1 cellular context compared by ENCODE assay signal in the genomic region with DNA sequence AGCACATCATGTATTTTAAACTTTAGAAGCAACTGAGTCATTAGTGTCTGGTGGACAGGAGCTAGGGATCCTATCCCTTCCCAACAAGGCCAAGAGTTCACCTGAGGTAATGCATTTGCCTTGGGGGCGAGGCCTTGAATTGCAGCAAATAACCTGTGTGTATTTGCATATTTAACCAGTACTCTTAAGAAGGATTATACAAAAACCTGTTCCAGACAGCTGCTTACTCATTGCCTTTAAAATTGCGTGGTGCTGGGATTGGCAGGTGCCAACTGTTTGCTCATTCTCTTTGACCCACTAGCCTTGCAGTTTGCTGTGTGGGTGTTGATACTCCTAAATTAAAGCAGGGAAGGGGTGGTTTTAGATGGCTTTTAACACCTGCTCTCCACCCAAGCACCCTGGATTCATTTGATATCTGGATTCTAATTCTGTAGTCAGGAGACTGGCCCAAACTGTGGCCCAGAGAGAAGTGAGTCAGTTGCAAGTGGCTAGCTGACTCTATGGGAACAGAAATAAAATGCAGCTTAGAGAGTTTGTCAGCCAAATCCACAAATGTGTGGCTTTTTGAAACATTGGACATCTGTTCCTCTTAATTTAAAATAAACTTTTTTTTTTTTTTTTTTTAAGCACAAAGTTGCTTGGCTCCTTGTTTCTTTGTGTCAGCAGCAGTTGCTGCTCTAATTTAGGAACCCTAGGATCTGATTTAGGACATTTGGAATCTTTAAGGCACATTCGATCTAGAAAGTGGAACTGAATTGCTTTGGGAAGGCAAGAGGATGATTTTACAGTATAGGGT.
TF ChIP-seq lines count a peak whose summit lies in the region.

No MANE protein-coding gene starts in this region.

TF ChIP-seq in HepG2, 621 proteins besides CTCF, POLR2A, EP300 and RAD21 (continued from another document and continues in another):
- TF ChIP-seq SKIL (CRISPR knock-in tag; IDR thresholded peaks at IDR 0.05; ENCODE audit: borderline replicate concordance), result no peak
- TF ChIP-seq YEATS4 (CRISPR knock-in tag; IDR thresholded peaks at IDR 0.05; ENCODE audit: borderline replicate concordance), result no peak
- TF ChIP-seq ZNF883 (CRISPR knock-in tag; IDR thresholded peaks at IDR 0.05; ENCODE audit: not compliant biosample characterization), result no peak
- TF ChIP-seq ZSCAN22 (CRISPR knock-in tag; IDR thresholded peaks at IDR 0.05), result no peak
- TF ChIP-seq FOXO1 (CRISPR knock-in tag; IDR thresholded peaks at IDR 0.05), result no peak
- TF ChIP-seq ZNF12 (CRISPR knock-in tag; IDR thresholded peaks at IDR 0.05), result no peak
- TF ChIP-seq ZNF788 (CRISPR knock-in tag; IDR thresholded peaks at IDR 0.05; ENCODE audit: borderline replicate concordance), result 0 out of 2 replicates have a peak, but pooled peaks have one; percentile 47
- TF ChIP-seq ELF4 (CRISPR knock-in tag; IDR thresholded peaks at IDR 0.05; ENCODE audit: borderline replicate concordance), result no peak; the same call in none of the 2 replicates
- TF ChIP-seq ZNF225 (CRISPR knock-in tag; IDR thresholded peaks at IDR 0.05), result no peak
- TF ChIP-seq, protein P1, sequence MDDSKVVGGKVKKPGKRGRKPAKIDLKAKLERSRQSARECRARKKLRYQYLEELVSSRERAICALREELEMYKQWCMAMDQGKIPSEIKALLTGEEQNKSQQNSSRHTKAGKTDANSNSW (CRISPR knock-in tag; IDR thresholded peaks at IDR 0.05; ENCODE audit: borderline replicate concordance), result no peak
- no peak for TF ChIP-seq DDIT3 (CRISPR knock-in tag; IDR thresholded peaks at IDR 0.05)
- peak; percentile 56 for TF ChIP-seq RBFOX2 (IDR thresholded peaks at IDR 0.05; ENCODE audit: low read depth, low read length)
- peak; percentile 33; the same call in 1 of the 2 replicates for TF ChIP-seq BHLHE40 (IDR thresholded peaks at IDR 0.05; ENCODE audit: low read length)
- no peak for TF ChIP-seq SRSF1 (optimal IDR thresholded peaks at IDR 0.05; ENCODE audit: low read depth, low read length)
- no peak for TF ChIP-seq SUZ12 (IDR thresholded peaks at IDR 0.05; ENCODE audit: low read depth, low read length)
- TF ChIP-seq JDP2 (CRISPR knock-in tag; IDR thresholded peaks at IDR 0.05; ENCODE audit: borderline replicate concordance), result no peak
- TF ChIP-seq, protein P2, sequence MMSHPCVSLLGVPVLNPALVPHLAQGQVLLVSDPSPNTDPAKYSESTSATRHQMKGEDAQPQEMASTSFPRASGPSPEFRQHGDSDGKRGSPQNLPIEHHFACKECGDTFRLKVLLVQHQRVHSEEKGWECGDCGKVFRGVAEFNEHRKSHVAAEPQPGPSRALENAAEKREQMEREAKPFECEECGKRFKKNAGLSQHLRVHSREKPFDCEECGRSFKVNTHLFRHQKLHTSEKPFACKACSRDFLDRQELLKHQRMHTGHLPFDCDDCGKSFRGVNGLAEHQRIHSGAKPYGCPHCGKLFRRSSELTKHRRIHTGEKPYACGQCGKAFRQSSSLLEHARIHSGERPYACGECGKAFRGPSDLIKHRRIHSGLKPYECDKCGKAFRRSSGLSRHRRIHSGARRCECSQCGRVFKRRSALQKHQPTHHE (CRISPR knock-in tag; IDR thresholded peaks at IDR 0.05; ENCODE audit: borderline replicate concordance), result no peak
- peak; percentile 99 for TF ChIP-seq ZKSCAN8 (CRISPR knock-in tag; IDR thresholded peaks at IDR 0.05; ENCODE audit: borderline replicate concordance)
- no peak for TF ChIP-seq ZNF577 (CRISPR knock-in tag; IDR thresholded peaks at IDR 0.05; ENCODE audit: borderline replicate concordance, low read depth)
- TF ChIP-seq NR0B2 (CRISPR knock-in tag; IDR thresholded peaks at IDR 0.05), result no peak
- TF ChIP-seq, protein P3, sequence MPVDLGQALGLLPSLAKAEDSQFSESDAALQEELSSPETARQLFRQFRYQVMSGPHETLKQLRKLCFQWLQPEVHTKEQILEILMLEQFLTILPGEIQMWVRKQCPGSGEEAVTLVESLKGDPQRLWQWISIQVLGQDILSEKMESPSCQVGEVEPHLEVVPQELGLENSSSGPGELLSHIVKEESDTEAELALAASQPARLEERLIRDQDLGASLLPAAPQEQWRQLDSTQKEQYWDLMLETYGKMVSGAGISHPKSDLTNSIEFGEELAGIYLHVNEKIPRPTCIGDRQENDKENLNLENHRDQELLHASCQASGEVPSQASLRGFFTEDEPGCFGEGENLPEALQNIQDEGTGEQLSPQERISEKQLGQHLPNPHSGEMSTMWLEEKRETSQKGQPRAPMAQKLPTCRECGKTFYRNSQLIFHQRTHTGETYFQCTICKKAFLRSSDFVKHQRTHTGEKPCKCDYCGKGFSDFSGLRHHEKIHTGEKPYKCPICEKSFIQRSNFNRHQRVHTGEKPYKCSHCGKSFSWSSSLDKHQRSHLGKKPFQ (CRISPR knock-in tag; IDR thresholded peaks at IDR 0.05; ENCODE audit: insufficient replicate concordance), result no peak
- no peak for TF ChIP-seq RBAK (CRISPR knock-in tag; IDR thresholded peaks at IDR 0.05)
- no peak for TF ChIP-seq TARDBP (CRISPR knock-in tag; IDR thresholded peaks at IDR 0.05)
- TF ChIP-seq, protein P4, sequence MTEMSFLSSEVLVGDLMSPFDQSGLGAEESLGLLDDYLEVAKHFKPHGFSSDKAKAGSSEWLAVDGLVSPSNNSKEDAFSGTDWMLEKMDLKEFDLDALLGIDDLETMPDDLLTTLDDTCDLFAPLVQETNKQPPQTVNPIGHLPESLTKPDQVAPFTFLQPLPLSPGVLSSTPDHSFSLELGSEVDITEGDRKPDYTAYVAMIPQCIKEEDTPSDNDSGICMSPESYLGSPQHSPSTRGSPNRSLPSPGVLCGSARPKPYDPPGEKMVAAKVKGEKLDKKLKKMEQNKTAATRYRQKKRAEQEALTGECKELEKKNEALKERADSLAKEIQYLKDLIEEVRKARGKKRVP (CRISPR knock-in tag; IDR thresholded peaks at IDR 0.05), result peak in 1 of 2 experiments; percentile 56; a peak in 1 of 4 replicates
- TF ChIP-seq KLF9 (CRISPR knock-in tag; IDR thresholded peaks at IDR 0.05; ENCODE audit: low read depth), result no peak
- no peak for TF ChIP-seq IKZF4 (CRISPR knock-in tag; IDR thresholded peaks at IDR 0.05; ENCODE audit: borderline replicate concordance, low read depth, not compliant biosample characterization)
- no peak for TF ChIP-seq ZNF616 (CRISPR knock-in tag; IDR thresholded peaks at IDR 0.05; ENCODE audit: low read depth)
- 0 out of 2 replicates have a peak, but pooled peaks have one; percentile 34 for TF ChIP-seq ZNF580 (CRISPR knock-in tag; IDR thresholded peaks at IDR 0.05; ENCODE audit: borderline replicate concordance, low read depth)
- 0 out of 2 replicates have a peak, but pooled peaks have one; percentile 10 for TF ChIP-seq TFDP1 (CRISPR knock-in tag; IDR thresholded peaks at IDR 0.05; ENCODE audit: borderline replicate concordance)
- no peak for TF ChIP-seq NCOA1 (CRISPR knock-in tag; IDR thresholded peaks at IDR 0.05)
- TF ChIP-seq TIGD3 (CRISPR knock-in tag; IDR thresholded peaks at IDR 0.05; ENCODE audit: borderline replicate concordance), result no peak
- TF ChIP-seq, protein P5, sequence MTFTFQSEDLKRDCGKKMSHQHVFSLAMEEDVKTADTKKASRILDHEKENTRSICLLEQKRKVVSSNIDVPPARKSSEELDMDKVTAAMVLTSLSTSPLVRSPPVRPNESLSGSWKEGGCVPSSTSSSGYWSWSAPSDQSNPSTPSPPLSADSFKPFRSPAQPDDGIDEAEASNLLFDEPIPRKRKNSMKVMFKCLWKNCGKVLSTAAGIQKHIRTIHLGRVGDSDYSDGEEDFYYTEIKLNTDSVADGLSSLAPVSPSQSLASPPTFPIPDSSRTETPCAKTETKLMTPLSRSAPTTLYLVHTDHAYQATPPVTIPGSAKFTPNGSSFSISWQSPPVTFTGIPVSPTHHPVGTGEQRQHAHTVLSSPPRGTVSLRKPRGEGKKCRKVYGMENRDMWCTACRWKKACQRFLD (CRISPR knock-in tag; IDR thresholded peaks at IDR 0.05; ENCODE audit: borderline replicate concordance), result no peak
- no peak for TF ChIP-seq MIER2 (CRISPR knock-in tag; IDR thresholded peaks at IDR 0.05)
- no peak for TF ChIP-seq ZBTB7B (CRISPR knock-in tag; IDR thresholded peaks at IDR 0.05)
- TF ChIP-seq KDM3A (CRISPR knock-in tag; IDR thresholded peaks at IDR 0.05; ENCODE audit: low read depth), result no peak
- TF ChIP-seq, protein P6, sequence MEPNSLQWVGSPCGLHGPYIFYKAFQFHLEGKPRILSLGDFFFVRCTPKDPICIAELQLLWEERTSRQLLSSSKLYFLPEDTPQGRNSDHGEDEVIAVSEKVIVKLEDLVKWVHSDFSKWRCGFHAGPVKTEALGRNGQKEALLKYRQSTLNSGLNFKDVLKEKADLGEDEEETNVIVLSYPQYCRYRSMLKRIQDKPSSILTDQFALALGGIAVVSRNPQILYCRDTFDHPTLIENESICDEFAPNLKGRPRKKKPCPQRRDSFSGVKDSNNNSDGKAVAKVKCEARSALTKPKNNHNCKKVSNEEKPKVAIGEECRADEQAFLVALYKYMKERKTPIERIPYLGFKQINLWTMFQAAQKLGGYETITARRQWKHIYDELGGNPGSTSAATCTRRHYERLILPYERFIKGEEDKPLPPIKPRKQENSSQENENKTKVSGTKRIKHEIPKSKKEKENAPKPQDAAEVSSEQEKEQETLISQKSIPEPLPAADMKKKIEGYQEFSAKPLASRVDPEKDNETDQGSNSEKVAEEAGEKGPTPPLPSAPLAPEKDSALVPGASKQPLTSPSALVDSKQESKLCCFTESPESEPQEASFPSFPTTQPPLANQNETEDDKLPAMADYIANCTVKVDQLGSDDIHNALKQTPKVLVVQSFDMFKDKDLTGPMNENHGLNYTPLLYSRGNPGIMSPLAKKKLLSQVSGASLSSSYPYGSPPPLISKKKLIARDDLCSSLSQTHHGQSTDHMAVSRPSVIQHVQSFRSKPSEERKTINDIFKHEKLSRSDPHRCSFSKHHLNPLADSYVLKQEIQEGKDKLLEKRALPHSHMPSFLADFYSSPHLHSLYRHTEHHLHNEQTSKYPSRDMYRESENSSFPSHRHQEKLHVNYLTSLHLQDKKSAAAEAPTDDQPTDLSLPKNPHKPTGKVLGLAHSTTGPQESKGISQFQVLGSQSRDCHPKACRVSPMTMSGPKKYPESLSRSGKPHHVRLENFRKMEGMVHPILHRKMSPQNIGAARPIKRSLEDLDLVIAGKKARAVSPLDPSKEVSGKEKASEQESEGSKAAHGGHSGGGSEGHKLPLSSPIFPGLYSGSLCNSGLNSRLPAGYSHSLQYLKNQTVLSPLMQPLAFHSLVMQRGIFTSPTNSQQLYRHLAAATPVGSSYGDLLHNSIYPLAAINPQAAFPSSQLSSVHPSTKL (CRISPR knock-in tag; IDR thresholded peaks at IDR 0.05), result peak; percentile 73
- no peak for TF ChIP-seq SNAPC5 (CRISPR knock-in tag; IDR thresholded peaks at IDR 0.05; ENCODE audit: borderline replicate concordance)
- TF ChIP-seq NFE2 (CRISPR knock-in tag; IDR thresholded peaks at IDR 0.05), result no peak
- TF ChIP-seq ZNF841 (CRISPR knock-in tag; IDR thresholded peaks at IDR 0.05; ENCODE audit: borderline replicate concordance), result no peak
- TF ChIP-seq RXRA (CRISPR knock-in tag; IDR thresholded peaks at IDR 0.05), result peak; percentile 95; the same call in 1 of the 2 replicates
- no peak for TF ChIP-seq STAG1 (CRISPR knock-in tag; IDR thresholded peaks at IDR 0.05)
- TF ChIP-seq ZMAT3 (CRISPR knock-in tag; conservative IDR thresholded peaks at IDR 0.05), result no peak
- peak; percentile 16; the same call in 1 of the 2 replicates for TF ChIP-seq CEBPB (IDR thresholded peaks at IDR 0.05; ENCODE audit: borderline replicate concordance, low read depth, low read length)
- TF ChIP-seq ZNF337 (CRISPR knock-in tag; IDR thresholded peaks at IDR 0.05; ENCODE audit: borderline replicate concordance, low read depth), result no peak
- TF ChIP-seq FOSL1 (CRISPR knock-in tag; IDR thresholded peaks at IDR 0.05; ENCODE audit: borderline replicate concordance), result no peak
- TF ChIP-seq ZNF317 (CRISPR knock-in tag; IDR thresholded peaks at IDR 0.05), result no peak
- TF ChIP-seq NFRKB (IDR thresholded peaks at IDR 0.05), result no peak
- 0 out of 2 replicates have a peak, but pooled peaks have one; percentile 7 for TF ChIP-seq SMYD3 (CRISPR knock-in tag; IDR thresholded peaks at IDR 0.05)
